1 cellular context compared by ENCODE assay signal in genomic region chr14:95289323-95290010, GRCh38.
TF ChIP-seq lines count a peak whose summit lies in the region.

No MANE protein-coding gene starts in this region.

TF ChIP-seq in H1, 55 proteins besides CTCF, POLR2A, EP300 and RAD21:
- TF ChIP-seq POLR2AphosphoS5 (IDR thresholded peaks at IDR 0.05; ENCODE audit: low read depth, low read length): no peak
- no peak for TF ChIP-seq JUN (IDR thresholded peaks at IDR 0.05; ENCODE audit: low read depth, low read length)
- TF ChIP-seq CEBPB (IDR thresholded peaks at IDR 0.05; ENCODE audit: low read depth, low read length): no peak
- no peak for TF ChIP-seq EZH2 (IDR thresholded peaks at IDR 0.05; ENCODE audit: low read depth, low read length, severe bottlenecking)
- no peak for TF ChIP-seq SIX5 (IDR thresholded peaks at IDR 0.05; ENCODE audit: low read depth, low read length)
- no peak for TF ChIP-seq CHD1 (IDR thresholded peaks at IDR 0.05; ENCODE audit: low read depth, low read length)
- no peak for TF ChIP-seq MAX (IDR thresholded peaks at IDR 0.05)
- TF ChIP-seq KDM5A (IDR thresholded peaks at IDR 0.05; ENCODE audit: low read length): no peak
- no peak for TF ChIP-seq YY1 (IDR thresholded peaks at IDR 0.05; ENCODE audit: low read depth, low read length)
- no peak for TF ChIP-seq ASH2L (IDR thresholded peaks at IDR 0.05; ENCODE audit: low read length)
- no peak for TF ChIP-seq HDAC2 (IDR thresholded peaks at IDR 0.05; ENCODE audit: borderline replicate concordance in 1 of 2, low read depth in 2 of 2, low read length in 2 of 2)
- TF ChIP-seq ATF3 (IDR thresholded peaks at IDR 0.05; ENCODE audit: insufficient read depth, low read depth, low read length): no peak
- no peak for TF ChIP-seq SRF (IDR thresholded peaks at IDR 0.05; ENCODE audit: low read depth, low read length)
- TF ChIP-seq TEAD4 (IDR thresholded peaks at IDR 0.05; ENCODE audit: low read depth, low read length): no peak
- no peak for TF ChIP-seq HDAC6 (IDR thresholded peaks at IDR 0.05; ENCODE audit: low read depth, low read length)
- no peak for TF ChIP-seq FOSL1 (IDR thresholded peaks at IDR 0.05; ENCODE audit: insufficient read depth, low read depth, low read length)
- no peak for TF ChIP-seq JUND (IDR thresholded peaks at IDR 0.05; ENCODE audit: low read length)
- TF ChIP-seq RBBP5 (IDR thresholded peaks at IDR 0.05; ENCODE audit: borderline replicate concordance, low read depth, low read length): no peak
